In the genomic region with DNA sequence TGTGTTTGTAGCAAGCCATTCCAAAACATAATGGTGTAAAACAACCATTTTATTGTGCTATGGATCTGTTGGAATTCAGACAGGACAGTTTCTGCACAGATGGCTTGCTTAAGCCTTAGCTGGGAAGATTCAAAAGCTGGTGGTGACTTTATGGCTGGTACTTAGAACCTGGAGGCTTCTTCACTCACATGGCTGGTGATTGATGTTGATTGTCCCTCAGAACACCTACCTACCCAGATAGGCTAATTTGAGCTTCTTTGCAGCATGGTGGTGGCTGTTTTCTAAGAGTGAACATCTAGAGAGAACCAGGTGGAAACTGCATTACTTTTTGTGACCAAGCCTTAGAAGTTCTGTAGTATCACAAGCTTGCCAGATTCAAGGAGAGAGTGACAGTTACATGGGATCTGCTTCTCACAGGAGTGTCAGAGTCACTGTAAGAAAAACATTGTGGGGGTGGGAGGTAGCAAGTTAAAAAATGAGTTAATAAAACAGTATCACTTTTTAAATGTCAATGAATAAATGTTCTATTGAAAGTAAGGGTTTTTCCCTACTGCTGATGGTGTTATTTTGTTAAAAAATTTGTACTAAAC, we compare ENCODE assay signal across 18 cellular contexts. TPM values are rescaled to one million over a fixed set of nuclear protein-coding genes. Genes with fewer than 3 reads are reported as not detected.
DNase-seq lines count a peak whose midpoint lies in the region; ATAC-seq lines count a peak whose summit lies in the region.
"Had no signal": no experiment of that assay in that cellular context is flagged by ENCODE, and none has a peak within 500 bp of the region (broad histone marks: within the 10 kb centered on the region; RNA-seq: fewer than 3 reads in every experiment).

No MANE protein-coding gene starts in this region.

- peaks cover 11% of the 10 kb centered on the region for H3K36me3 Mint-ChIP-seq in activated naive CD4-positive, alpha-beta T cell treated with anti-CD3 and anti-CD28 coated beads for 36 hours (ENCODE audit: low read depth)
- peaks cover 9% of the 10 kb centered on the region for H3K36me3 Mint-ChIP-seq in T-helper 17 cell (ENCODE audit: low read depth)
- peaks cover 23% of the 10 kb centered on the region for H3K36me3 Mint-ChIP-seq in stimulated activated memory B cell treated with anti-CD40 and anti-IgM and Interleukin-4, amounts not matched to agents 10 μg/mL and 1 μg/mL and 100 μg/mL, for 72 hours

- H3K4me1 Mint-ChIP-seq in activated naive CD4-positive, alpha-beta T cell treated with anti-CD3 and anti-CD28 coated beads for 36 hours (ENCODE audit: low read depth) = peaks cover 60% of the 10 kb centered on the region
- peaks cover 35% of the 10 kb centered on the region for H3K4me1 Mint-ChIP-seq in T-helper 17 cell
- H3K4me1 Mint-ChIP-seq in stimulated activated memory B cell treated with anti-CD40 and anti-IgM and Interleukin-4, amounts not matched to agents 10 μg/mL and 1 μg/mL and 100 μg/mL, for 72 hours = peaks cover 60% of the 10 kb centered on the region

- no peaks in the 10 kb centered on the region for H3K27me3 Mint-ChIP-seq in activated naive CD4-positive, alpha-beta T cell treated with anti-CD3 and anti-CD28 coated beads for 36 hours (ENCODE audit: low read depth)
- H3K27me3 Mint-ChIP-seq in T-helper 17 cell = no peaks in the 10 kb centered on the region
- H3K27me3 Mint-ChIP-seq in stimulated activated memory B cell treated with anti-CD40 and anti-IgM and Interleukin-4, amounts not matched to agents 10 μg/mL and 1 μg/mL and 100 μg/mL, for 72 hours = no peaks in the 10 kb centered on the region
- H3K27me3 Mint-ChIP-seq: activated CD4-positive, alpha-beta T cell treated with anti-CD3 and anti-CD28 coated beads, Interleukin-2, amount 10 ng/mL, durations not matched to agents 7 days and 5 days had no signal

- DNase-seq in activated naive CD4-positive, alpha-beta T cell treated with anti-CD3 and anti-CD28 coated beads for 36 hours = no peak
- DNase-seq in activated naive CD4-positive, alpha-beta T cell treated with anti-CD3 and anti-CD28 coated beads, Interleukin-2, amount 50 U/mL, for 16 hours = no peak
- DNase-seq in T-helper 17 cell = no peak
- DNase-seq in DMS153 treated with DMSO at 0.1 percent for 48 hours (lab: John Stamatoyannopoulos, UW; ENCODE audit: unreplicated experiment) = no peak
- no peak for DNase-seq in left lobe of liver (ENCODE audit: low spot score)
- DNase-seq: activated CD4-positive, alpha-beta T cell treated with anti-CD3 and anti-CD28 coated beads, Interleukin-2, amount 10 ng/mL, durations not matched to agents 7 days and 5 days; cerebellar nuclear complex; effector CD8-positive, alpha-beta T cell; glutamatergic neuron; NCI-H1417; NCI-H2171 treated with DMSO at 0.1 percent for 48 hours; NCI-H748 treated with DMSO at 0.1 percent for 48 hours; ovary had no signal

- peaks cover 5% of the 10 kb centered on the region for H3K9me3 Mint-ChIP-seq in activated naive CD4-positive, alpha-beta T cell treated with anti-CD3 and anti-CD28 coated beads for 36 hours
- peaks cover 2% of the 10 kb centered on the region for H3K9me3 Mint-ChIP-seq in stimulated activated memory B cell treated with anti-CD40 and anti-IgM and Interleukin-4, amounts not matched to agents 10 μg/mL and 1 μg/mL and 100 μg/mL, for 72 hours

- peak; percentile 52 for ATAC-seq in GM19351 (IDR thresholded peaks at IDR 0.05; ENCODE audit: unreplicated experiment)
- no peak for ATAC-seq in T-helper 17 cell
- ATAC-seq in stimulated activated memory B cell treated with anti-CD40 and anti-IgM and Interleukin-4, amounts not matched to agents 10 μg/mL and 1 μg/mL and 100 μg/mL, for 72 hours = no peak
- ATAC-seq in left lobe of liver = no peak
- ATAC-seq in GM19395 (IDR thresholded peaks at IDR 0.05; ENCODE audit: unreplicated experiment) = no peak
- ATAC-seq: Panc1, sciatic nerve had no signal

- CTCF ChIA-PET in activated naive CD4-positive, alpha-beta T cell treated with anti-CD3 and anti-CD28 coated beads for 36 hours (lab: Charles Lee) = interaction anchor here (1.0 kb wide), 1 partner anchor 14 kb away, joined by 3 read pairs; no protein-coding TSS in a partner anchor

- H3K27ac Mint-ChIP-seq in activated naive CD4-positive, alpha-beta T cell treated with anti-CD3 and anti-CD28 coated beads for 36 hours = peak overlapping the region; percentile 21
- peak overlapping the region; percentile 59 for H3K27ac Mint-ChIP-seq in T-helper 17 cell
- H3K27ac Mint-ChIP-seq in stimulated activated memory B cell treated with anti-CD40 and anti-IgM and Interleukin-4, amounts not matched to agents 10 μg/mL and 1 μg/mL and 100 μg/mL, for 72 hours = peak overlapping the region; percentile 25
- H3K27ac Mint-ChIP-seq: activated CD4-positive, alpha-beta T cell treated with anti-CD3 and anti-CD28 coated beads, Interleukin-2, amount 10 ng/mL, durations not matched to agents 7 days and 5 days had no signal

- H3K9me3 ChIP-seq in T-helper 17 cell (ENCODE audit: control insufficient read depth, low read length, poor library complexity, severe bottlenecking) = no peaks in the 10 kb centered on the region
- H3K9me3 ChIP-seq: ovary had no signal

- intact Hi-C loops in activated naive CD4-positive, alpha-beta T cell treated with anti-CD3 and anti-CD28 coated beads for 36 hours (cut with micrococcal nuclease) = no loop called here

- H3K4me3 Mint-ChIP-seq in activated naive CD4-positive, alpha-beta T cell treated with anti-CD3 and anti-CD28 coated beads for 36 hours = no peak overlapping the region
- H3K4me3 Mint-ChIP-seq in T-helper 17 cell = no peak overlapping the region
- H3K4me3 Mint-ChIP-seq in stimulated activated memory B cell treated with anti-CD40 and anti-IgM and Interleukin-4, amounts not matched to agents 10 μg/mL and 1 μg/mL and 100 μg/mL, for 72 hours = no peak overlapping the region
- H3K4me3 Mint-ChIP-seq: activated CD4-positive, alpha-beta T cell treated with anti-CD3 and anti-CD28 coated beads, Interleukin-2, amount 10 ng/mL, durations not matched to agents 7 days and 5 days had no signal

RNA-seq across cellular contexts. Expression of gene R3HCC1L, which starts 7.1 kb away (rescaled TPM):
- 10 to 100 TPM; 13.4 to 13.6 TPM for total RNA-seq in activated naive CD4-positive, alpha-beta T cell treated with anti-CD3 and anti-CD28 coated beads for 36 hours
- total RNA-seq in T-helper 17 cell = 10 to 100 TPM; 21.7 to 23.3 TPM
- total RNA-seq in left lobe of liver = 4.8 TPM
